ENCODE assay signal across 8 cellular contexts in the genomic region with DNA sequence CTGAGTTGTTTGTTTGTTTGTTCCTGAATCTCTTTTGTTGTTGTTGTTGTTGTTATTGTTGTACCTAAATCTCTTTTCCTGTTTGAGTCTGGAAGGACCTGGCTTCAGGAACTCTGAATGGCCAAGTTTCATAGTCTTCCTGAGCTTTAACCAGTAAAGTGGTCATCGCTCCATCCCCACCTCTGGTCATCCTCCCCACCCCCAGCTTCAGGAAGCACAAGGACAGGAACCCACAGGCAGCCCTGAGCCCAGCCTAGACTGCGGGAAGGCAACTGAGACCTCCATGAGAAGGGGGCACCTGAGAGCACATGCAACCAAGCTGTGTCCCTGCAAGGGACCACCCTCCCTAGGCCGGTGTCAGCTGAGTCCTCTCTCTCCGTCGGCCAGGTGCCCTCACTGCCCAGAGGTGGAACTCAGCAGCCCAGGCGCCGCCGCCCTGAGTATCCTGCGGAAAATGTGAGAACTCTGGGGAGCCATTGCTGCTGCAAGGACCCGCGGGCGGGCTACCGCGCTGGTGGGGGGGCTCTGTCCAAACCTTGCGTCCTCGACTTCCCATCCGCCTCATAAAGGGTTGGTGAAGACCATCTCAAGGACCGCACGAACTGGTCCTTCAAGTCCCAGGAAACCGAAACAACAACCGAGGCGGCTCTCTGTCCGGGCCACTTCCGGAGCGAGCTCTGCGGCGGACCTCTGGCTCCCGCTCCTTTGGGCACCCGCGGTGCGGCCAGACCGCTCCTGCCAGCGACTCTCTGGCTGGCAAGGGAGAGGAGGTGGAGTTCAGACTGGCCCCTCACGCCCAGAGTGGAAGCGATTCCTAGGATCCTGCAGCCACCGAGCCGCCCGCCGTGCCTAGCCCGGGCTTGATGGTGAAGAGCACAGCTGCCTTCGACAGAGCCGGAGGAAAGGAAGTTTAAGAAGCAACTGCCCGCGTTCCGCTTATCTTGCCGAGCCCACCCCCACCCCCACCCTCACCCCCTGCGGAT. TPM values are rescaled to one million over a fixed set of nuclear protein-coding genes. Genes with fewer than 3 reads are reported as not detected.
DNase-seq lines count a peak whose midpoint lies in the region; ATAC-seq and TF ChIP-seq lines count a peak whose summit lies in the region.

No MANE protein-coding gene starts in this region.

- peaks cover 52% of the 10 kb centered on the region for H3K27me3 ChIP-seq in CD8-positive, alpha-beta T cell (ENCODE audit: insufficient read depth, low read length)
- peaks cover 22% of the 10 kb centered on the region for H3K27me3 ChIP-seq in parathyroid adenoma (ENCODE audit: control insufficient read depth, insufficient read depth, low read length)

- no peak for ATAC-seq in CD8-positive, alpha-beta T cell

- TF ChIP-seq CTCF in CD8-positive, alpha-beta T cell (IDR thresholded peaks at IDR 0.05): no peak
- no peak for TF ChIP-seq CTCF in foreskin fibroblast (IDR thresholded peaks at IDR 0.05; ENCODE audit: low read depth, low read length)
- TF ChIP-seq CTCF in parathyroid adenoma (IDR thresholded peaks at IDR 0.05): no peak
- no peak for TF ChIP-seq CTCF in OCI-LY7 (conservative IDR thresholded peaks at IDR 0.05; ENCODE audit: low read length)

- BruUV-seq in OCI-LY7 (replicated peaks; lab: Mats Ljungman, UMichigan): no TSS peak

- no peaks in the 10 kb centered on the region for H3K79me2 ChIP-seq in parathyroid adenoma
- H3K79me2 ChIP-seq in OCI-LY7 (ENCODE audit: insufficient read depth, low read depth, low read length): no peaks in the 10 kb centered on the region

- POLR2A ChIA-PET in CD8-positive, alpha-beta T cell (lab: Charles Lee): no interaction called here
- POLR2A ChIA-PET in OCI-LY7 (lab: Charles Lee): no interaction called here

- H3K9me2 ChIP-seq in OCI-LY7 (ENCODE audit: insufficient read depth, low read length): no peaks in the 10 kb centered on the region

- peak overlapping the region; percentile 56 for H2AFZ ChIP-seq in parathyroid adenoma
- H2AFZ ChIP-seq in OCI-LY7 (ENCODE audit: low read length): no peak overlapping the region

- H3K27ac ChIP-seq in CD8-positive, alpha-beta T cell (ENCODE audit: low read depth, low read length): no peak overlapping the region
- H3K27ac ChIP-seq in SK-N-MC: no peak overlapping the region
- H3K27ac ChIP-seq in parathyroid adenoma: no peak overlapping the region
- no peak overlapping the region for H3K27ac ChIP-seq in OCI-LY7 (ENCODE audit: low read depth, low read length, poor library complexity, severe bottlenecking)

- no peaks in the 10 kb centered on the region for H3K9me3 ChIP-seq in CD8-positive, alpha-beta T cell (ENCODE audit: low read length)
- H3K9me3 ChIP-seq in SK-N-MC (ENCODE audit: low read depth, low read length) (no peaks in the 10 kb centered on the region), parathyroid adenoma (ENCODE audit: control insufficient read depth, low read length) (no peaks in the 10 kb centered on the region), OCI-LY7 (ENCODE audit: low read length) (no peaks in the 10 kb centered on the region)

- H3K27ac Mint-ChIP-seq in CD8-positive, alpha-beta T cell: no peak overlapping the region

- no peaks in the 10 kb centered on the region for H3K36me3 ChIP-seq in CD8-positive, alpha-beta T cell (ENCODE audit: insufficient read depth, low read length)
- no peaks in the 10 kb centered on the region for H3K36me3 ChIP-seq in SK-N-MC (ENCODE audit: insufficient read depth, low read length)
- H3K36me3 ChIP-seq in parathyroid adenoma (ENCODE audit: control insufficient read depth, insufficient read depth, low read length): no peaks in the 10 kb centered on the region
- no peaks in the 10 kb centered on the region for H3K36me3 ChIP-seq in OCI-LY7 (ENCODE audit: insufficient read depth, low read length)

- CTCF ChIA-PET in CD8-positive, alpha-beta T cell (lab: Charles Lee): interaction anchor here (1.2 to 2.3 kb wide), 3 partner anchors 8 to 11 kb away, joined by 3 to 7 read pairs (median 3); no protein-coding TSS in a partner anchor
- CTCF ChIA-PET in OCI-LY7 (lab: Charles Lee; ENCODE audit: unreplicated experiment): no interaction called here

- H3K27me3 Mint-ChIP-seq in CD8-positive, alpha-beta T cell (ENCODE audit: low read depth): peaks cover 70% of the 10 kb centered on the region

- H3K4me2 ChIP-seq in parathyroid adenoma (ENCODE audit: low read length) (peak overlapping the region; percentile 96), OCI-LY7 (ENCODE audit: low read length) (no peak overlapping the region)

- H3K4me3 Mint-ChIP-seq in CD8-positive, alpha-beta T cell: peak overlapping the region; percentile 76

- H3K9ac ChIP-seq in SK-N-MC (ENCODE audit: insufficient read length): no peak overlapping the region
- no peak overlapping the region for H3K9ac ChIP-seq in parathyroid adenoma

- H3K36me3 Mint-ChIP-seq in CD8-positive, alpha-beta T cell: no peaks in the 10 kb centered on the region

- no peak for DNase-seq in CD8-positive, alpha-beta T cell
- DNase-seq in SK-N-MC (ENCODE audit: low read depth, low spot score) (no peak), foreskin fibroblast (peak in 1 of 2 donors; percentile 47), putamen (ENCODE audit: low spot score) (no peak), OCI-LY7 (ENCODE audit: low spot score) (no peak), DMS 273 (lab: John Stamatoyannopoulos, UW; ENCODE audit: unreplicated experiment) (no peak), NCI-H1694 (lab: John Stamatoyannopoulos, UW) (no peak)

- peaks cover 46% of the 10 kb centered on the region for H3K4me1 ChIP-seq in CD8-positive, alpha-beta T cell (ENCODE audit: insufficient read depth, low read length)
- H3K4me1 ChIP-seq in parathyroid adenoma (no peaks in the 10 kb centered on the region), OCI-LY7 (ENCODE audit: insufficient read depth, low read length, poor library complexity, severe bottlenecking) (no peaks in the 10 kb centered on the region)

- no peaks in the 10 kb centered on the region for H3K9me3 Mint-ChIP-seq in CD8-positive, alpha-beta T cell

- peaks cover 44% of the 10 kb centered on the region for H3K4me1 Mint-ChIP-seq in CD8-positive, alpha-beta T cell (ENCODE audit: low read depth)

- no peaks in the 10 kb centered on the region for H4K20me1 ChIP-seq in OCI-LY7 (ENCODE audit: insufficient read depth, low read length)

- intact Hi-C loops in CD8-positive, alpha-beta T cell (cut with DNase I, micrococcal nuclease): no loop called here
- intact Hi-C loops in OCI-LY7 (cut with micrococcal nuclease; ENCODE audit: unreplicated experiment): no loop called here

- peak overlapping the region; percentile 68 for H3K4me3 ChIP-seq in CD8-positive, alpha-beta T cell (ENCODE audit: low read depth, low read length)
- H3K4me3 ChIP-seq in SK-N-MC (peak overlapping the region; percentile 60), foreskin fibroblast (ENCODE audit: low read depth in 1 of 2, low read length in 2 of 2) (peak overlapping the region; percentile 40 to 54), parathyroid adenoma (ENCODE audit: low read depth, low read length) (peak overlapping the region; percentile 59), OCI-LY7 (ENCODE audit: low read depth, low read length, poor library complexity, severe bottlenecking) (no peak overlapping the region)

RNA-seq across cellular contexts. Expression of a gene that starts 4.2 kb away (rescaled TPM):
- under 1 TPM; 0.54 to 0.78 TPM for total RNA-seq in CD8-positive, alpha-beta T cell
- not detected in 2 replicates for total RNA-seq in OCI-LY7 (2014; rRNA removed; shearing (Covaris generic))
- total RNA-seq in OCI-LY7 (2022): not detected in 2 replicates
